Comparison of ENCODE assay signal across 8 cellular contexts in the genomic region with DNA sequence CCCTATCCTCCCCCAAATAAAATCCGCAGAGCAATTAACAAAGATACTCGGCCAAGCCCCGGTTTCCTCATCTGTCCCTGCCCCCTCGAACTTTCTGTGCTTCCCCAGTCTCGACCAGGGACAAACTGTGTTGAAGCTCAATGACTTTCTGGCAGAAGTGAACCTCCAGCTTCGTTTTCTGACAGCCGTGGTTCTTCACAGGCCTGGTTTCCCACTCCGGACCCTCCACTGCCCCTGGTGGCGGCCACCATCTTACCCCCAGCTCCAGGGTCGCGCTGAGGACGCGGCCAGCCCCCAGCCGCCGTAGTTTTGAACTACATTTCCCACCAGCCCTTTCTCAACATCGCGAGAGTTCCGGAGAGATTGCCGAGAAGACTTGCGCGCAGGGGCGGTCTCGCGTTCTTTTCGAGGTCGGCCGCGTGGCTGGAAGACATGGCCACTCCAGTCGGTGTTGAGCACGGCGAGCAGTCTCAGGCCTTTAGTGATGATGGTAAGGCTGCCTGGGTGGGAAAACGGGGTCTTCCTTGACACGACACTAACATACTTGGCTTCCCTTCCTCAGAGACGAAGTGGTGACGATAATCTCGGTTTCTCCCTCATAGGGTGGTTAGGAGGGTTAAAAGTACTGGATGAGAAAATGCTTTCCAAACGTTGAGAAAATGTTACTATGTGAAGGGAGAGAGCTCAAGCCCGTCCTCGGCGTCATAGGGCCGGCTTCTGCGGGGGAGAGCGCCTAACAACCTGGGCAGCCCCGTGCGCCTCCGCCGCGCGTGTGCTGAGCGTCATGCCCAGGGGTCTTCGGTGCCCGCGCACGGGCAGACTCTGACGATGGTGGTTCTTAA. TPM values are rescaled to one million over a fixed set of nuclear protein-coding genes. Genes with fewer than 3 reads are reported as not detected.
DNase-seq lines count a peak whose midpoint lies in the region; ATAC-seq lines count a peak whose summit lies in the region.

No MANE protein-coding gene starts in this region.

- no peaks in the 10 kb centered on the region for H3K9me3 Mint-ChIP-seq in activated CD4-positive, alpha-beta T cell treated with anti-CD3 and anti-CD28 coated beads, Interleukin-2, amount 10 ng/mL, durations not matched to agents 24 days and 14 days

- no peaks in the 10 kb centered on the region for H3K27me3 Mint-ChIP-seq in activated CD4-positive, alpha-beta T cell treated with anti-CD3 and anti-CD28 coated beads, Interleukin-2, amount 10 ng/mL, durations not matched to agents 24 days and 14 days

- H3K27ac Mint-ChIP-seq in activated CD4-positive, alpha-beta T cell treated with anti-CD3 and anti-CD28 coated beads, Interleukin-2, amount 10 ng/mL, durations not matched to agents 24 days and 14 days = peak overlapping the region; percentile 97

- intact Hi-C loops in activated CD4-positive, alpha-beta T cell treated with anti-CD3 and anti-CD28 coated beads, Interleukin-2, amount 10 ng/mL, durations not matched to agents 24 days and 14 days (cut with micrococcal nuclease) = loop anchor here (1.0 to 5.0 kb wide), 4 partner anchors 43 to 180 kb away; a partner anchor contains a TSS

- DNase-seq in C1 segment of cervical spinal cord (lab: John Stamatoyannopoulos, UW) (peak; percentile 53 to 89 (median 84)), NCI-H524 treated with DMSO at 0.1 percent for 48 hours (lab: John Stamatoyannopoulos, UW) (peak; percentile 97), cortex of kidney (lab: John Stamatoyannopoulos, UW) (peak; percentile 61), left lobe of liver (ENCODE audit: low spot score) (peak; percentile 95)
- DNase-seq in activated CD4-positive, alpha-beta T cell treated with anti-CD3 and anti-CD28 coated beads, Interleukin-2, amount 10 ng/mL, durations not matched to agents 24 days and 14 days = peak; percentile 99
- DNase-seq in stimulated activated CD4-positive, alpha-beta T cell treated with anti-CD3 and anti-CD28 coated beads, Interleukin-2, amount 100 ng/mL, for 24 hours = peak; percentile 93

- ATAC-seq in GM19324 (IDR thresholded peaks at IDR 0.05; ENCODE audit: low FRiP score, unreplicated experiment) = peak; percentile 82
- peak; percentile 75 for ATAC-seq in HG03460 (IDR thresholded peaks at IDR 0.05; ENCODE audit: unreplicated experiment)
- peak; percentile 88 for ATAC-seq in left lobe of liver

- H3K4me1 Mint-ChIP-seq in activated CD4-positive, alpha-beta T cell treated with anti-CD3 and anti-CD28 coated beads, Interleukin-2, amount 10 ng/mL, durations not matched to agents 24 days and 14 days = peaks cover 46% of the 10 kb centered on the region

- H3K36me3 Mint-ChIP-seq in activated CD4-positive, alpha-beta T cell treated with anti-CD3 and anti-CD28 coated beads, Interleukin-2, amount 10 ng/mL, durations not matched to agents 24 days and 14 days (ENCODE audit: low read depth) = peaks cover 44% of the 10 kb centered on the region

- peak overlapping the region; percentile 98 for H3K4me3 Mint-ChIP-seq in activated CD4-positive, alpha-beta T cell treated with anti-CD3 and anti-CD28 coated beads, Interleukin-2, amount 10 ng/mL, durations not matched to agents 24 days and 14 days

RNA-seq across cellular contexts. Expression of a gene that starts 17.7 kb away (rescaled TPM):
- not detected in 2 replicates for total RNA-seq in activated CD4-positive, alpha-beta T cell treated with anti-CD3 and anti-CD28 coated beads, Interleukin-2, amount 10 ng/mL, durations not matched to agents 24 days and 14 days
- total RNA-seq in left lobe of liver = 0.15 TPM

RNA-seq across cellular contexts. Expression of a gene that starts 20.1 kb away (rescaled TPM):
- not detected in 2 replicates for total RNA-seq in activated CD4-positive, alpha-beta T cell treated with anti-CD3 and anti-CD28 coated beads, Interleukin-2, amount 10 ng/mL, durations not matched to agents 24 days and 14 days
- total RNA-seq in left lobe of liver = 5.0 TPM

RNA-seq across cellular contexts. Expression of a gene that starts 28.1 kb away (rescaled TPM):
- not detected in 2 replicates for total RNA-seq in activated CD4-positive, alpha-beta T cell treated with anti-CD3 and anti-CD28 coated beads, Interleukin-2, amount 10 ng/mL, durations not matched to agents 24 days and 14 days
- 4.0 TPM for total RNA-seq in left lobe of liver

RNA-seq across cellular contexts. Expression of a gene that starts 56.4 kb away (rescaled TPM):
- total RNA-seq in activated CD4-positive, alpha-beta T cell treated with anti-CD3 and anti-CD28 coated beads, Interleukin-2, amount 10 ng/mL, durations not matched to agents 24 days and 14 days = 45.4 and 54.5 TPM in 2 replicates
- total RNA-seq in left lobe of liver = 8.9 TPM

Comparison
In these comparisons a context has a peak if more than half of its experiments do, and no peak if none do; other contexts are left out.
1. Peak in every context shown above with its lines: DNase-seq and ATAC-seq.